24 cellular contexts compared by ENCODE assay signal in genomic region chr17:7992924-7993323, GRCh38. TPM values are rescaled to one million over a fixed set of nuclear protein-coding genes. Genes with fewer than 3 reads are reported as not detected.
DNase-seq lines count a peak whose midpoint lies in the region; ATAC-seq, FAIRE-seq and TF ChIP-seq lines count a peak whose summit lies in the region.
"Had no signal": no experiment of that assay in that cellular context is flagged by ENCODE, and none has a peak within 500 bp of the region (broad histone marks: within the 10 kb centered on the region; RNA-seq: fewer than 3 reads in every experiment).

No MANE protein-coding gene starts in this region.

- peak overlapping the region; percentile 5 for H3K27ac ChIP-seq in keratinocyte (ENCODE audit: control insufficient read depth, insufficient read depth, low read length)
- H3K27ac ChIP-seq: vagina had no signal

- no peak overlapping the region for H3K9ac ChIP-seq in keratinocyte (ENCODE audit: control insufficient read depth, extremely low read depth, insufficient read depth, low read length)

- ATAC-seq in mucosa of descending colon: no peak
- ATAC-seq in HG03039 (IDR thresholded peaks at IDR 0.05; ENCODE audit: unreplicated experiment): no peak
- ATAC-seq: CD8-positive, alpha-beta T cell had no signal

- peaks cover 38% of the 10 kb centered on the region for H3K4me1 Mint-ChIP-seq in activated naive CD4-positive, alpha-beta T cell treated with anti-CD3 and anti-CD28 coated beads, Interleukin-2, amount 10 ng/mL, durations not matched to agents 7 days and 5 days
- peaks cover 21% of the 10 kb centered on the region for H3K4me1 Mint-ChIP-seq in activated naive CD4-positive, alpha-beta T cell treated with anti-CD3 and anti-CD28 coated beads for 36 hours (ENCODE audit: low read depth)

- dilution Hi-C loops in keratinocyte (cut with MboI; ENCODE audit: extremely low pct_ligation_motif_present, low sequenced_read_pairs): no loop called here

- no peak for FAIRE-seq in keratinocyte (lab: Jason Lieb, UNC)
- FAIRE-seq: frontal cortex had no signal

- no peaks in the 10 kb centered on the region for H3K9me3 Mint-ChIP-seq in activated naive CD4-positive, alpha-beta T cell treated with anti-CD3 and anti-CD28 coated beads, Interleukin-2, amount 10 ng/mL, durations not matched to agents 7 days and 5 days
- H3K9me3 Mint-ChIP-seq in activated naive CD4-positive, alpha-beta T cell treated with anti-CD3 and anti-CD28 coated beads for 36 hours: no peaks in the 10 kb centered on the region
- H3K9me3 Mint-ChIP-seq: CD8-positive, alpha-beta T cell had no signal

- H3K4me2 ChIP-seq in keratinocyte (ENCODE audit: control insufficient read depth, extremely low read depth, insufficient read depth, low read depth, low read length): peak overlapping the region; percentile 37

- no peak overlapping the region for H3K4me3 Mint-ChIP-seq in activated naive CD4-positive, alpha-beta T cell treated with anti-CD3 and anti-CD28 coated beads, Interleukin-2, amount 10 ng/mL, durations not matched to agents 7 days and 5 days
- no peak overlapping the region for H3K4me3 Mint-ChIP-seq in activated naive CD4-positive, alpha-beta T cell treated with anti-CD3 and anti-CD28 coated beads for 36 hours
- H3K4me3 Mint-ChIP-seq: CD8-positive, alpha-beta T cell had no signal

- CTCF ChIA-PET in activated naive CD4-positive, alpha-beta T cell treated with anti-CD3 and anti-CD28 coated beads, Interleukin-2, amount 10 ng/mL, durations not matched to agents 7 days and 5 days (lab: Charles Lee): interaction anchor here (0.9 to 1.5 kb wide), 6 partner anchors 47 to 248 kb away, joined by 3 to 4 read pairs (median 3); no protein-coding TSS in a partner anchor
- CTCF ChIA-PET in activated naive CD4-positive, alpha-beta T cell treated with anti-CD3 and anti-CD28 coated beads for 36 hours (lab: Charles Lee): interaction anchor here (0.7 to 5.3 kb wide), 5 partner anchors 48 to 320 kb away, joined by 3 to 58 read pairs (median 5); no protein-coding TSS in a partner anchor

- no peaks in the 10 kb centered on the region for H4K20me1 ChIP-seq in keratinocyte (ENCODE audit: control insufficient read depth, extremely low read depth, insufficient read depth, low read length)

- no peak overlapping the region for H3K4me3 ChIP-seq in keratinocyte (ENCODE audit: control insufficient read depth in 2 of 3, extremely low read depth in 1 of 3, insufficient read depth in 2 of 3, low read depth in 1 of 3, low read length in 3 of 3)
- H3K4me3 ChIP-seq in mucosa of descending colon: no peak overlapping the region
- H3K4me3 ChIP-seq: vagina had no signal

- intact Hi-C loops in activated naive CD4-positive, alpha-beta T cell treated with anti-CD3 and anti-CD28 coated beads for 36 hours (cut with micrococcal nuclease): no loop called here
- intact Hi-C loops in mucosa of descending colon (cut with DNase I, micrococcal nuclease): no loop called here

- H3K36me3 ChIP-seq in keratinocyte (ENCODE audit: control insufficient read depth in 2 of 2, extremely low read depth in 1 of 2, insufficient read depth in 2 of 2, low read length in 2 of 2): no peaks in the 10 kb centered on the region
- H3K36me3 ChIP-seq in mucosa of descending colon (ENCODE audit: low read depth): no peaks in the 10 kb centered on the region
- H3K36me3 ChIP-seq: vagina had no signal

- H3K4me1 ChIP-seq in keratinocyte (ENCODE audit: control insufficient read depth, extremely low read depth, insufficient read depth, low read length) (peaks cover 17% of the 10 kb centered on the region), mucosa of descending colon (ENCODE audit: low read depth) (peaks cover 3% of the 10 kb centered on the region)

- H3K27me3 ChIP-seq in keratinocyte (ENCODE audit: control insufficient read depth, extremely low read depth, insufficient read depth, low read length): no peaks in the 10 kb centered on the region
- H3K27me3 ChIP-seq: vagina had no signal

- no peak overlapping the region for H3K27ac Mint-ChIP-seq in activated naive CD4-positive, alpha-beta T cell treated with anti-CD3 and anti-CD28 coated beads, Interleukin-2, amount 10 ng/mL, durations not matched to agents 7 days and 5 days
- H3K27ac Mint-ChIP-seq in activated naive CD4-positive, alpha-beta T cell treated with anti-CD3 and anti-CD28 coated beads for 36 hours: no peak overlapping the region
- H3K27ac Mint-ChIP-seq: CD8-positive, alpha-beta T cell had no signal

- peaks cover 37% of the 10 kb centered on the region for H3K27me3 Mint-ChIP-seq in activated naive CD4-positive, alpha-beta T cell treated with anti-CD3 and anti-CD28 coated beads, Interleukin-2, amount 10 ng/mL, durations not matched to agents 7 days and 5 days
- no peaks in the 10 kb centered on the region for H3K27me3 Mint-ChIP-seq in activated naive CD4-positive, alpha-beta T cell treated with anti-CD3 and anti-CD28 coated beads for 36 hours (ENCODE audit: low read depth)

- peak; percentile 33 for DNase-seq in activated naive CD4-positive, alpha-beta T cell treated with anti-CD3 and anti-CD28 coated beads, Interleukin-2, amount 10 ng/mL, durations not matched to agents 7 days and 5 days
- DNase-seq in activated naive CD4-positive, alpha-beta T cell treated with anti-CD3 and anti-CD28 coated beads for 36 hours: no peak
- peak; percentile 18 for DNase-seq in NAMALWA (ENCODE audit: low spot score)
- no peak for DNase-seq in keratinocyte (ENCODE audit: low read depth, low spot score)
- no peak for DNase-seq in SK-N-DZ (ENCODE audit: low spot score)
- DNase-seq in NCI-H128 (lab: John Stamatoyannopoulos, UW; ENCODE audit: unreplicated experiment): no peak
- DNase-seq in mucosa of descending colon: no peak
- DNase-seq: activated CD4-positive, alpha-beta T cell treated with anti-CD3 and anti-CD28 coated beads for 48 hours; amygdala; caudate nucleus; midbrain; NCI-H146; NCI-H2227 treated with DMSO at 0.1 percent for 48 hours; stimulated activated CD4-positive, alpha-beta T cell treated with anti-CD3 and anti-CD28 coated beads, Interleukin-12 subunit alpha, Interleukin-12 subunit beta, amount 100 ng/mL, for 4 hours; substantia nigra had no signal

- H3K9me3 ChIP-seq in keratinocyte (ENCODE audit: control insufficient read depth, low read depth, low read length): no peaks in the 10 kb centered on the region
- H3K9me3 ChIP-seq in mucosa of descending colon: no peaks in the 10 kb centered on the region
- H3K9me3 ChIP-seq: vagina had no signal

- no peaks in the 10 kb centered on the region for H3K36me3 Mint-ChIP-seq in activated naive CD4-positive, alpha-beta T cell treated with anti-CD3 and anti-CD28 coated beads, Interleukin-2, amount 10 ng/mL, durations not matched to agents 7 days and 5 days
- H3K36me3 Mint-ChIP-seq in activated naive CD4-positive, alpha-beta T cell treated with anti-CD3 and anti-CD28 coated beads for 36 hours (ENCODE audit: low read depth): no peaks in the 10 kb centered on the region
- H3K36me3 Mint-ChIP-seq: CD8-positive, alpha-beta T cell had no signal

- H2AFZ ChIP-seq in keratinocyte (ENCODE audit: control insufficient read depth, low read length): no peak overlapping the region

- H3K9me1 ChIP-seq in keratinocyte (ENCODE audit: control insufficient read depth, extremely low read depth, insufficient read depth, low read length): no peaks in the 10 kb centered on the region

- no peak for TF ChIP-seq CTCF in keratinocyte (optimal IDR thresholded peaks at IDR 0.05 in 1 of 3, IDR thresholded peaks at IDR 0.05 in 1 of 3, conservative IDR thresholded peaks at IDR 0.05 in 1 of 3; ENCODE audit: extremely low read depth in 1 of 3, insufficient read depth in 2 of 3, low read length in 3 of 3)
- no peak for TF ChIP-seq CTCF in mucosa of descending colon (IDR thresholded peaks at IDR 0.05)

- no peaks in the 10 kb centered on the region for H3K79me2 ChIP-seq in keratinocyte (ENCODE audit: control insufficient read depth, insufficient read depth, low read length)

RNA-seq across cellular contexts. Expression of gene GUCY2D, which starts 9.5 kb away (rescaled TPM):
- not detected for total RNA-seq in activated naive CD4-positive, alpha-beta T cell treated with anti-CD3 and anti-CD28 coated beads for 36 hours
- 0.25 to 0.42 TPM in 2 of 3 replicates, not detected in the other for polyA plus RNA-seq in keratinocyte
- not detected for polyA plus RNA-seq in keratinocyte (2011; ENCODE audit: low read depth)
- 0.01 TPM in 1 of 2 replicates, not detected in the other for polyA plus RNA-seq in keratinocyte (2011; cell fraction: cytosol; rRNA removed)
- polyA plus RNA-seq in keratinocyte (2011; cell fraction: nucleus; rRNA removed): not detected in 2 replicates
- polyA plus RNA-seq in keratinocyte (2012; ENCODE audit: low replicate concordance): 0.13 and 0.59 TPM in 2 replicates
- polyA minus RNA-seq in keratinocyte: not detected in 3 replicates
- polyA minus RNA-seq in keratinocyte (2011; cell fraction: cytosol; rRNA and poly(A)+ RNA removed): not detected
- not detected in 2 replicates for polyA minus RNA-seq in keratinocyte (2011; cell fraction: nucleus; rRNA and poly(A)+ RNA removed)
- polyA plus RNA-seq in SK-N-DZ (2014; cell fraction: cytosol; rRNA removed): not detected in 2 replicates
- not detected in 2 replicates for polyA plus RNA-seq in SK-N-DZ (2014; cell fraction: nucleus; rRNA removed)
- under 1 TPM in 1 of 3 donors, not detected in 2; 0.26 TPM for total RNA-seq in mucosa of descending colon
- total RNA-seq: CD8-positive, alpha-beta T cell; dermis microvascular lymphatic vessel endothelial cell; epithelial cell of proximal tubule; LHCN-M2; vagina had no signal
- polyA plus RNA-seq: AG04450 had no signal

RNA-seq across cellular contexts. Expression of gene ALOX15B, which starts 45.9 kb away (rescaled TPM):
- total RNA-seq in activated naive CD4-positive, alpha-beta T cell treated with anti-CD3 and anti-CD28 coated beads for 36 hours: not detected
- 29.7 to 56.5 TPM (median 31.9 TPM) in 3 replicates for polyA plus RNA-seq in keratinocyte
- polyA plus RNA-seq in keratinocyte (2011; ENCODE audit: low read depth): 33.1 TPM
- 33.5 and 59.6 TPM in 2 replicates for polyA plus RNA-seq in keratinocyte (2011; cell fraction: cytosol; rRNA removed)
- polyA plus RNA-seq in keratinocyte (2011; cell fraction: nucleus; rRNA removed): 58.5 and 90.2 TPM in 2 replicates
- polyA plus RNA-seq in keratinocyte (2012; ENCODE audit: low replicate concordance): 36.8 and 91.2 TPM in 2 replicates
- 29.3 to 58.7 TPM (median 57.8 TPM) in 3 replicates for polyA minus RNA-seq in keratinocyte
- 41.8 TPM for polyA minus RNA-seq in keratinocyte (2011; cell fraction: cytosol; rRNA and poly(A)+ RNA removed)
- 34.5 and 48.1 TPM in 2 replicates for polyA minus RNA-seq in keratinocyte (2011; cell fraction: nucleus; rRNA and poly(A)+ RNA removed)
- not detected in 2 replicates for polyA plus RNA-seq in SK-N-DZ (2014; cell fraction: cytosol; rRNA removed)
- not detected in 2 replicates for polyA plus RNA-seq in SK-N-DZ (2014; cell fraction: nucleus; rRNA removed)
- total RNA-seq in mucosa of descending colon: 1 to 10 TPM in 2 of 3 donors, under 1 TPM in 1; 0.66 to 1.3 (median 1.1) TPM
- total RNA-seq: CD8-positive, alpha-beta T cell; Daoy; dermis microvascular lymphatic vessel endothelial cell had no signal
- polyA plus RNA-seq: AG04450 had no signal

Comparison
In these comparisons a context has a peak if more than half of its experiments do, and no peak if none do; other contexts are left out.
1. DNase-seq: peak in activated naive CD4-positive, alpha-beta T cell treated with anti-CD3 and anti-CD28 coated beads, Interleukin-2, amount 10 ng/mL, durations not matched to agents 7 days and 5 days (single experiment) and NAMALWA (single experiment); none in activated naive CD4-positive, alpha-beta T cell treated with anti-CD3 and anti-CD28 coated beads for 36 hours (single experiment), keratinocyte (single experiment), SK-N-DZ (single experiment), NCI-H128 (single experiment) and mucosa of descending colon (0 of 3).